Comparison of ENCODE assay signal across 13 cellular contexts in the genomic region with DNA sequence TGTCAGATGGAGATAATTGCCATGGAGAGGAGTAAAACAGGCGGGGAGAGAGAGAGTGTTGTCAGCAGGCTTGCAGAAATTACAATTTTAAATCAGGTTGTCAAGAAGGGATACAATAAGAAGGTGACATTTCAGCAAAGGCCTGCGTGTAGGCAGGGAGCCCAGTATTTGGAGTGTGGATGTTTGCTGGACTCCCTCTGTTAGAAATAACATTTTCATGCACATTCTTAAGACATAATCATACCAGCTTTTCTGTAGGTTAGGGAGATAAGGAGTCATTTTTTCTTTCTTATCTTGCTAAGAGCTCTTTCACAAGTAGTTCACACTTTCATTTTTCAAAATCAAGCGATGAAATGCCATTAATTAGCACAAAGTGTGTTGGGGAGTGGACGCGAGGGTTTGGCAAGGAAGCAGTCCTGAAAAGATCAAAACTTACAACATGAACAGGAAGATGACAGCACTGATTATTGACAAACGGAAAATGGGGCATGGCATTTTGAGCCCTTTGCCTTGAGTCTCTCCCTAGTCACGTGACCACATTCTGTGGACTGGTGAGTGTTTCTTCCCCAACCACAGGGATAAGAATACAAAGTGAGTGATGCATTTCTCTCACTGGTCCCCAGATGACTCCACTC.
A peak's percentile ranks its signal among the peaks of the same experiment; 100 is the strongest.
DNase-seq lines count a peak whose midpoint lies in the region; ATAC-seq and TF ChIP-seq lines count a peak whose summit lies in the region.
"Had no signal": no experiment of that assay in that cellular context is flagged by ENCODE, and none has a peak within 500 bp of the region (broad histone marks: within the 10 kb centered on the region; RNA-seq: fewer than 3 reads in every experiment).

No MANE protein-coding gene starts in this region.

- H2AFZ ChIP-seq in GM23338 = 0 out of 2 replicates have a peak overlapping the region, but pooled peaks have one; percentile 56

- H3K27me3 Mint-ChIP-seq in GM23338 (ENCODE audit: insufficient read depth, low read depth, poor library complexity) = peaks cover 3% of the 10 kb centered on the region

- ATAC-seq in GM23338 (no peak), HG03520 (IDR thresholded peaks at IDR 0.05; ENCODE audit: unreplicated experiment) (no peak), GM21528 (IDR thresholded peaks at IDR 0.05; ENCODE audit: low FRiP score, unreplicated experiment) (no peak)

- H3K27me3 ChIP-seq in GM23338 (ENCODE audit: insufficient read depth) = no peaks in the 10 kb centered on the region
- no peaks in the 10 kb centered on the region for H3K27me3 ChIP-seq in sigmoid colon

- no peaks in the 10 kb centered on the region for H3K36me3 ChIP-seq in GM23338 (ENCODE audit: insufficient read depth)
- H3K36me3 ChIP-seq in sigmoid colon = no peaks in the 10 kb centered on the region

- no peaks in the 10 kb centered on the region for H3K9me3 ChIP-seq in sigmoid colon

- no peaks in the 10 kb centered on the region for H3K9me2 ChIP-seq in GM23338 (ENCODE audit: insufficient read depth)

- no peaks in the 10 kb centered on the region for H3K36me3 Mint-ChIP-seq in GM23338 (ENCODE audit: low read depth)
- H3K36me3 Mint-ChIP-seq: type B pancreatic cell had no signal

- TF ChIP-seq EP300 in sigmoid colon (IDR thresholded peaks at IDR 0.05) = no peak

- H3K4me3 Mint-ChIP-seq in GM23338 = no peak overlapping the region

- no peak overlapping the region for H3K4me2 ChIP-seq in GM23338

- H3K4me3 ChIP-seq in GM23338 (no peak overlapping the region), sigmoid colon (no peak overlapping the region)

- no peaks in the 10 kb centered on the region for H3K79me2 ChIP-seq in GM23338 (replicated peaks; ENCODE audit: insufficient read depth)

- H3K27ac ChIP-seq in GM23338 (ENCODE audit: low read depth) = no peak overlapping the region
- H3K27ac ChIP-seq in sigmoid colon = peak overlapping the region in 3 of 4 donors; percentile 5 to 74 (median 71)

- no peaks in the 10 kb centered on the region for H3F3A ChIP-seq in GM23338 (replicated peaks; ENCODE audit: low read depth)

- TF ChIP-seq CTCF in GM23338 (conservative IDR thresholded peaks at IDR 0.05; ENCODE audit: low read depth in 2 of 2) = no peak
- TF ChIP-seq CTCF in sigmoid colon (IDR thresholded peaks at IDR 0.05) = no peak

- H3K4me1 ChIP-seq in GM23338 (ENCODE audit: insufficient read depth) (0 out of 2 replicates have a peak, but pooled peaks cover 3% of the 10 kb centered on the region), sigmoid colon (peaks cover 0 to 66% (median 46%) of the 10 kb centered on the region in 4 donors)

- WGBS in sigmoid colon, 2 donors = 61 to 71% methylated on average over 7 of the region's 7 CpGs

- H3K9me3 Mint-ChIP-seq in GM23338 = no peaks in the 10 kb centered on the region
- H3K9me3 Mint-ChIP-seq: type B pancreatic cell had no signal

- peaks cover 9% of the 10 kb centered on the region; the same call in 2 of the 3 replicates for H3K4me1 Mint-ChIP-seq in GM23338

- no peaks in the 10 kb centered on the region for H4K20me1 ChIP-seq in GM23338 (replicated peaks; ENCODE audit: insufficient read depth)

- no peak for DNase-seq in GM23338 (ENCODE audit: low spot score)
- DNase-seq in RPMI7951 (ENCODE audit: low read depth) = peak; percentile 57
- DNase-seq in erythroblast (lab: John Stamatoyannopoulos, UW) = peak; percentile 42 to 49
- no peak for DNase-seq in sigmoid colon
- DNase-seq in iPS-NIHi7 (ENCODE audit: extremely low spot score) = no peak
- DNase-seq in central memory CD4-positive, alpha-beta T cell = no peak
- DNase-seq: activated T-cell treated with anti-CD3 and anti-CD28 coated beads for 4 hours, cortex of kidney, NCI-H2107, SW 1271 had no signal

- no peak overlapping the region for H3K27ac Mint-ChIP-seq in GM23338

- TF ChIP-seq POLR2A in erythroblast (IDR thresholded peaks at IDR 0.05; ENCODE audit: low read length) = no peak
- TF ChIP-seq POLR2A in sigmoid colon (IDR thresholded peaks at IDR 0.05) = no peak

- intact Hi-C loops in sigmoid colon (cut with DNase I) = no loop called here

TF ChIP-seq in GM23338, 12 proteins besides CTCF, POLR2A, EP300 and RAD21:
- no peak for TF ChIP-seq ZNF114 (CRISPR knock-in tag; IDR thresholded peaks at IDR 0.05)
- TF ChIP-seq ZNF331 (CRISPR knock-in tag; IDR thresholded peaks at IDR 0.05; ENCODE audit: low read depth) = no peak
- TF ChIP-seq, protein P1, sequence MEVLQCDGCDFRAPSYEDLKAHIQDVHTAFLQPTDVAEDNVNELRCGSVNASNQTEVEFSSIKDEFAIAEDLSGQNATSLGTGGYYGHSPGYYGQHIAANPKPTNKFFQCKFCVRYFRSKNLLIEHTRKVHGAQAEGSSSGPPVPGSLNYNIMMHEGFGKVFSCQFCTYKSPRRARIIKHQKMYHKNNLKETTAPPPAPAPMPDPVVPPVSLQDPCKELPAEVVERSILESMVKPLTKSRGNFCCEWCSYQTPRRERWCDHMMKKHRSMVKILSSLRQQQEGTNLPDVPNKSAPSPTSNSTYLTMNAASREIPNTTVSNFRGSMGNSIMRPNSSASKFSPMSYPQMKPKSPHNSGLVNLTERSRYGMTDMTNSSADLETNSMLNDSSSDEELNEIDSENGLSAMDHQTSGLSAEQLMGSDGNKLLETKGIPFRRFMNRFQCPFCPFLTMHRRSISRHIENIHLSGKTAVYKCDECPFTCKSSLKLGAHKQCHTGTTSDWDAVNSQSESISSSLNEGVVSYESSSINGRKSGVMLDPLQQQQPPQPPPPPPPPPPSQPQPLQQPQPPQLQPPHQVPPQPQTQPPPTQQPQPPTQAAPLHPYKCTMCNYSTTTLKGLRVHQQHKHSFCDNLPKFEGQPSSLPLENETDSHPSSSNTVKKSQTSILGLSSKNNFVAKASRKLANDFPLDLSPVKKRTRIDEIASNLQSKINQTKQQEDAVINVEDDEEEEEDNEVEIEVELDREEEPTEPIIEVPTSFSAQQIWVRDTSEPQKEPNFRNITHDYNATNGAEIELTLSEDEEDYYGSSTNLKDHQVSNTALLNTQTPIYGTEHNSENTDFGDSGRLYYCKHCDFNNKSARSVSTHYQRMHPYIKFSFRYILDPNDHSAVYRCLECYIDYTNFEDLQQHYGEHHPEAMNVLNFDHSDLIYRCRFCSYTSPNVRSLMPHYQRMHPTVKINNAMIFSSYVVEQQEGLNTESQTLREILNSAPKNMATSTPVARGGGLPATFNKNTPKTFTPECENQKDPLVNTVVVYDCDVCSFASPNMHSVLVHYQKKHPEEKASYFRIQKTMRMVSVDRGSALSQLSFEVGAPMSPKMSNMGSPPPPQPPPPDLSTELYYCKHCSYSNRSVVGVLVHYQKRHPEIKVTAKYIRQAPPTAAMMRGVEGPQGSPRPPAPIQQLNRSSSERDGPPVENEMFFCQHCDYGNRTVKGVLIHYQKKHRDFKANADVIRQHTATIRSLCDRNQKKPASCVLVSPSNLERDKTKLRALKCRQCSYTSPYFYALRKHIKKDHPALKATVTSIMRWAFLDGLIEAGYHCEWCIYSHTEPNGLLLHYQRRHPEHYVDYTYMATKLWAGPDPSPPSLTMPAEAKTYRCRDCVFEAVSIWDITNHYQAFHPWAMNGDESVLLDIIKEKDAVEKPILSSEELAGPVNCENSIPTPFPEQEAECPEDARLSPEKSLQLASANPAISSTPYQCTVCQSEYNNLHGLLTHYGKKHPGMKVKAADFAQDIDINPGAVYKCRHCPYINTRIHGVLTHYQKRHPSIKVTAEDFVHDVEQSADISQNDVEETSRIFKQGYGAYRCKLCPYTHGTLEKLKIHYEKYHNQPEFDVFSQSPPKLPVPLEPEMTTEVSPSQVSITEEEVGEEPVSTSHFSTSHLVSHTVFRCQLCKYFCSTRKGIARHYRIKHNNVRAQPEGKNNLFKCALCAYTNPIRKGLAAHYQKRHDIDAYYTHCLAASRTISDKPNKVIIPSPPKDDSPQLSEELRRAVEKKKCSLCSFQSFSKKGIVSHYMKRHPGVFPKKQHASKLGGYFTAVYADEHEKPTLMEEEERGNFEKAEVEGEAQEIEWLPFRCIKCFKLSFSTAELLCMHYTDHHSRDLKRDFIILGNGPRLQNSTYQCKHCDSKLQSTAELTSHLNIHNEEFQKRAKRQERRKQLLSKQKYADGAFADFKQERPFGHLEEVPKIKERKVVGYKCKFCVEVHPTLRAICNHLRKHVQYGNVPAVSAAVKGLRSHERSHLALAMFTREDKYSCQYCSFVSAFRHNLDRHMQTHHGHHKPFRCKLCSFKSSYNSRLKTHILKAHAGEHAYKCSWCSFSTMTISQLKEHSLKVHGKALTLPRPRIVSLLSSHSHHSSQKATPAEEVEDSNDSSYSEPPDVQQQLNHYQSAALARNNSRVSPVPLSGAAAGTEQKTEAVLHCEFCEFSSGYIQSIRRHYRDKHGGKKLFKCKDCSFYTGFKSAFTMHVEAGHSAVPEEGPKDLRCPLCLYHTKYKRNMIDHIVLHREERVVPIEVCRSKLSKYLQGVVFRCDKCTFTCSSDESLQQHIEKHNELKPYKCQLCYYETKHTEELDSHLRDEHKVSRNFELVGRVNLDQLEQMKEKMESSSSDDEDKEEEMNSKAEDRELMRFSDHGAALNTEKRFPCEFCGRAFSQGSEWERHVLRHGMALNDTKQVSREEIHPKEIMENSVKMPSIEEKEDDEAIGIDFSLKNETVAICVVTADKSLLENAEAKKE (CRISPR knock-in tag; IDR thresholded peaks at IDR 0.05) = no peak
- no peak for TF ChIP-seq STAT1 (IDR thresholded peaks at IDR 0.05; ENCODE audit: unreplicated experiment)

Comparison
In these comparisons a context has a peak if more than half of its experiments do, and no peak if none do; other contexts are left out.
1. DNase-seq: peak in RPMI7951 (single experiment) and erythroblast (2 of 2); none in GM23338 (single experiment), sigmoid colon (single experiment), iPS-NIHi7 (single experiment) and central memory CD4-positive, alpha-beta T cell (single experiment).